In the genomic region with DNA sequence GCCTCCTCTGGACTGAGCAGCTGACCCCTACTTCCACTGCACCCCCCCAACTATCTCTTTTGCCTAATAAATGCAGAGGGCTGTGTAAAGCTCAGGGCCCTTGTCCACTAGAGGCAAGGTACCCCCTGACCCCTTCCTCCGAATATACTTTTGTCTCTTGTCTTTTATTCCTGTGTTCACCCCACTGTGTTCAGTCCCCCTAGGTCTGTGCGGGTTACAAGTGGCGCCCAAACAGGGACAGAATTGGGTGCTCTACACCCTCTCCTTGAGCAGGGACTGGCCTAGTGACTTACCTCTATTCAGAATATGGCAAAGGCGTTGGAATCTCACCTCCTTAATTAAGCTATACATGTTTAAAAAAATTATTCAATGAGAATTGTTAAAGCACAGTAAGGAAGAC, we compare ENCODE assay signal across 14 cellular contexts. TPM values are rescaled to one million over a fixed set of nuclear protein-coding genes. Genes with fewer than 3 reads are reported as not detected.
DNase-seq lines count a peak whose midpoint lies in the region; ATAC-seq, FAIRE-seq and TF ChIP-seq lines count a peak whose summit lies in the region.
"Had no signal": no experiment of that assay in that cellular context is flagged by ENCODE, and none has a peak within 500 bp of the region (broad histone marks: within the 10 kb centered on the region; RNA-seq: fewer than 3 reads in every experiment).

No MANE protein-coding gene starts in this region.

- H2AFZ ChIP-seq in astrocyte (ENCODE audit: low read depth, low read length), result no peak overlapping the region
- H2AFZ ChIP-seq: PC-9 had no signal

- H3K9me3 Mint-ChIP-seq in CD4-positive, alpha-beta memory T cell, result peaks cover 0 to 95% (median 87%) of the 10 kb centered on the region in 8 donors
- H3K9me3 Mint-ChIP-seq in astrocyte (ENCODE audit: unreplicated experiment), result peaks cover 60% of the 10 kb centered on the region

- ATAC-seq in GM21529 (IDR thresholded peaks at IDR 0.05; ENCODE audit: unreplicated experiment), result no peak
- no peak for ATAC-seq in GM19452 (IDR thresholded peaks at IDR 0.05; ENCODE audit: unreplicated experiment)
- ATAC-seq: body of pancreas had no signal

- no peaks in the 10 kb centered on the region for H3K27me3 ChIP-seq in CD4-positive, alpha-beta memory T cell (ENCODE audit: insufficient read depth, low read length)
- H3K27me3 ChIP-seq in astrocyte (ENCODE audit: insufficient read depth, low read length), result no peaks in the 10 kb centered on the region
- H3K27me3 ChIP-seq: body of pancreas had no signal

- H3K27ac ChIP-seq in CD4-positive, alpha-beta memory T cell (ENCODE audit: low read depth, low read length), result no peak overlapping the region
- H3K27ac ChIP-seq in astrocyte (ENCODE audit: low read depth, low read length), result no peak overlapping the region
- H3K27ac ChIP-seq: body of pancreas, epithelial cell of prostate, PC-9 had no signal

- no peak for FAIRE-seq in astrocyte (lab: Jason Lieb, UNC)
- FAIRE-seq: HTR-8/SVneo had no signal

- no peak overlapping the region for H3K4me2 ChIP-seq in astrocyte (ENCODE audit: low read length)
- H3K4me2 ChIP-seq: PC-9 had no signal

- H3K79me2 ChIP-seq in astrocyte (ENCODE audit: insufficient read depth, low read length), result no peaks in the 10 kb centered on the region

- H3K4me1 Mint-ChIP-seq in CD4-positive, alpha-beta memory T cell, result peaks cover 0 to 1% (median 0%) of the 10 kb centered on the region in 4 donors
- H3K4me1 Mint-ChIP-seq in astrocyte (ENCODE audit: low read depth, unreplicated experiment), result no peaks in the 10 kb centered on the region

- CTCF ChIA-PET in CD4-positive, alpha-beta memory T cell (lab: Charles Lee; ENCODE audit: partially characterized antibody), result no interaction called here

- H3K36me3 Mint-ChIP-seq in CD4-positive, alpha-beta memory T cell, result peaks cover 74 to 86% of the 10 kb centered on the region in 2 donors
- H3K36me3 Mint-ChIP-seq in astrocyte (ENCODE audit: low read depth, unreplicated experiment), result peaks cover 64% of the 10 kb centered on the region

- H3K4me3 ChIP-seq in CD4-positive, alpha-beta memory T cell (ENCODE audit: low read length in 2 of 2), result peak overlapping the region; percentile 26 to 39
- H3K4me3 ChIP-seq in GM12865 (ENCODE audit: low read depth, low read length) (no peak overlapping the region), astrocyte (ENCODE audit: insufficient read depth, low read depth, low read length) (no peak overlapping the region)
- H3K4me3 ChIP-seq: body of pancreas, HAP-1, PC-9 had no signal

- H3K27ac Mint-ChIP-seq in CD4-positive, alpha-beta memory T cell, result no peak overlapping the region
- no peak overlapping the region for H3K27ac Mint-ChIP-seq in astrocyte (ENCODE audit: unreplicated experiment)

- POLR2A ChIA-PET in CD4-positive, alpha-beta memory T cell (lab: Charles Lee; ENCODE audit: partially characterized antibody), result no interaction called here

- H3K4me1 ChIP-seq in CD4-positive, alpha-beta memory T cell (ENCODE audit: insufficient read depth, low read length), result no peaks in the 10 kb centered on the region
- no peaks in the 10 kb centered on the region for H3K4me1 ChIP-seq in astrocyte (ENCODE audit: insufficient read depth, low read length)
- H3K4me1 ChIP-seq: body of pancreas, HAP-1 had no signal

- no peak overlapping the region for H3K9ac ChIP-seq in astrocyte (ENCODE audit: low read length)

- no peak for TF ChIP-seq CTCF in GM12865 (IDR thresholded peaks at IDR 0.05; ENCODE audit: insufficient read depth, low read depth, low read length, missing control alignments)
- TF ChIP-seq CTCF in astrocyte (IDR thresholded peaks at IDR 0.05; ENCODE audit: insufficient read depth, low read depth, low read length), result no peak

- H4K20me1 ChIP-seq in astrocyte (ENCODE audit: insufficient read depth, low read length), result no peaks in the 10 kb centered on the region

- intact Hi-C loops in CD4-positive, alpha-beta memory T cell (cut with micrococcal nuclease), result no loop called here

- peak in 4 of 5 donors; percentile 7 to 17 (median 11) for DNase-seq in CD4-positive, alpha-beta memory T cell
- DNase-seq in GM12865 (ENCODE audit: low read depth), result peak; percentile 24
- DNase-seq in astrocyte (ENCODE audit: low read depth), result peak; percentile 24
- DNase-seq in iris pigment epithelial cell (ENCODE audit: low read depth), result peak; percentile 10
- no peak for DNase-seq in medulla oblongata (ENCODE audit: extremely low spot score)
- DNase-seq: body of pancreas, islet precursor cell, NCI-H187 had no signal

- H3K9me3 ChIP-seq in CD4-positive, alpha-beta memory T cell (ENCODE audit: control insufficient read depth in 1 of 2, low read length in 2 of 2), result peaks cover 36 to 82% of the 10 kb centered on the region in 2 donors
- peaks cover 40% of the 10 kb centered on the region for H3K9me3 ChIP-seq in astrocyte (ENCODE audit: insufficient read depth, low read depth, low read length)

- peak overlapping the region in 3 of 8 donors; percentile 36 to 49 (median 38) for H3K4me3 Mint-ChIP-seq in CD4-positive, alpha-beta memory T cell
- H3K4me3 Mint-ChIP-seq in astrocyte (ENCODE audit: unreplicated experiment), result no peak overlapping the region

- H3K36me3 ChIP-seq in CD4-positive, alpha-beta memory T cell (ENCODE audit: insufficient read depth, low read length), result peaks cover 64% of the 10 kb centered on the region
- peaks cover 33% of the 10 kb centered on the region for H3K36me3 ChIP-seq in astrocyte (ENCODE audit: insufficient read depth, low read length)

- H3K27me3 Mint-ChIP-seq in CD4-positive, alpha-beta memory T cell, result no peaks in the 10 kb centered on the region
- no peaks in the 10 kb centered on the region for H3K27me3 Mint-ChIP-seq in astrocyte (ENCODE audit: low read depth, unreplicated experiment)

RNA-seq across cellular contexts. Expression of a gene that starts 15.0 kb away (rescaled TPM):
- total RNA-seq in CD4-positive, alpha-beta memory T cell, result 10 to 100 TPM; 37.0 to 38.9 TPM
- polyA plus RNA-seq in CD4-positive, alpha-beta memory T cell, result 10 to 100 TPM; 22.4 to 24.9 TPM
- total RNA-seq in astrocyte, result 8.6 and 9.5 TPM in 2 replicates

RNA-seq across cellular contexts. Expression of a gene that starts 36.4 kb away (rescaled TPM):
- total RNA-seq in CD4-positive, alpha-beta memory T cell, result 10 to 100 TPM; 21.5 to 22.4 TPM
- polyA plus RNA-seq in CD4-positive, alpha-beta memory T cell, result 10 to 100 TPM in 1 of 2 donors, 1 to 10 TPM in 1; 6.5 to 10.3 TPM
- 4.7 and 5.8 TPM in 2 replicates for total RNA-seq in astrocyte

RNA-seq across cellular contexts. Expression of a gene that starts 44.4 kb away (rescaled TPM):
- 1 to 10 TPM; 8.0 to 8.9 TPM for total RNA-seq in CD4-positive, alpha-beta memory T cell
- polyA plus RNA-seq in CD4-positive, alpha-beta memory T cell, result 1 to 10 TPM; 3.9 to 5.8 TPM
- 5.8 and 7.2 TPM in 2 replicates for total RNA-seq in astrocyte

RNA-seq across cellular contexts. Expression of a gene that starts 56.6 kb away (rescaled TPM):
- 10 to 100 TPM; 12.3 TPM for total RNA-seq in CD4-positive, alpha-beta memory T cell
- polyA plus RNA-seq in CD4-positive, alpha-beta memory T cell, result 1 to 10 TPM; 1.9 to 6.1 TPM
- total RNA-seq in astrocyte, result 9.9 and 11.4 TPM in 2 replicates

Comparison
In these comparisons a context has a peak if more than half of its experiments do, and no peak if none do; other contexts are left out.
1. H3K4me3 ChIP-seq: peak in CD4-positive, alpha-beta memory T cell (2 of 2); none in GM12865 (single experiment) and astrocyte (single experiment).